Comparison of ENCODE assay signal across 8 cellular contexts in the genomic region with DNA sequence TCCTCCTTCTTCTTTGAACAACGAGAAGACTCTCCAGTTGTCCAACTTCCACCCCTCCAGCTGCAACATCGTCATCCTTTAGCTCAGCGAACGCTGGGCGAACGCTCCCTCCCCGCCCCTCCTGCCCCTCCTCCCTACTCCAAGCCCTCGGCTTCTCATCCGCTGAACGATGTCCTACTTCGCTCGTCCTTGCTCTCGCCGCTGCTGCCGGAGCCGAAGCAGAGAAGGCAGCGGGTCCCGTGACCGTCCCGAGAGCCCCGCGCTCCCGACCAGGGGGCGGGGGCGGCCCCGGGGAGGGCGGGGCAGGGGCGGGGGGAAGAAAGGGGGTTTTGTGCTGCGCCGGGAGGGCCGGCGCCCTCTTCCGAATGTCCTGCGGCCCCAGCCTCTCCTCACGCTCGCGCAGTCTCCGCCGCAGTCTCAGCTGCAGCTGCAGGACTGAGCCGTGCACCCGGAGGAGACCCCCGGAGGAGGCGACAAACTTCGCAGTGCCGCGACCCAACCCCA. TPM values are rescaled to one million over a fixed set of nuclear protein-coding genes. Genes with fewer than 3 reads are reported as not detected.
DNase-seq lines count a peak whose midpoint lies in the region; ATAC-seq and TF ChIP-seq lines count a peak whose summit lies in the region.

A gene with protein sequence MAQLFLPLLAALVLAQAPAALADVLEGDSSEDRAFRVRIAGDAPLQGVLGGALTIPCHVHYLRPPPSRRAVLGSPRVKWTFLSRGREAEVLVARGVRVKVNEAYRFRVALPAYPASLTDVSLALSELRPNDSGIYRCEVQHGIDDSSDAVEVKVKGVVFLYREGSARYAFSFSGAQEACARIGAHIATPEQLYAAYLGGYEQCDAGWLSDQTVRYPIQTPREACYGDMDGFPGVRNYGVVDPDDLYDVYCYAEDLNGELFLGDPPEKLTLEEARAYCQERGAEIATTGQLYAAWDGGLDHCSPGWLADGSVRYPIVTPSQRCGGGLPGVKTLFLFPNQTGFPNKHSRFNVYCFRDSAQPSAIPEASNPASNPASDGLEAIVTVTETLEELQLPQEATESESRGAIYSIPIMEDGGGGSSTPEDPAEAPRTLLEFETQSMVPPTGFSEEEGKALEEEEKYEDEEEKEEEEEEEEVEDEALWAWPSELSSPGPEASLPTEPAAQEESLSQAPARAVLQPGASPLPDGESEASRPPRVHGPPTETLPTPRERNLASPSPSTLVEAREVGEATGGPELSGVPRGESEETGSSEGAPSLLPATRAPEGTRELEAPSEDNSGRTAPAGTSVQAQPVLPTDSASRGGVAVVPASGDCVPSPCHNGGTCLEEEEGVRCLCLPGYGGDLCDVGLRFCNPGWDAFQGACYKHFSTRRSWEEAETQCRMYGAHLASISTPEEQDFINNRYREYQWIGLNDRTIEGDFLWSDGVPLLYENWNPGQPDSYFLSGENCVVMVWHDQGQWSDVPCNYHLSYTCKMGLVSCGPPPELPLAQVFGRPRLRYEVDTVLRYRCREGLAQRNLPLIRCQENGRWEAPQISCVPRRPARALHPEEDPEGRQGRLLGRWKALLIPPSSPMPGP (plus strand): TSS at position 357 of the 504 bp plus-strand sequence. CDS start 3,938 bp downstream, outside the sequence.

- H3K4me1 ChIP-seq in transverse colon: peaks cover 5 to 12% (median 10%) of the 10 kb centered on the region in 4 donors

- TF ChIP-seq EP300 in transverse colon (IDR thresholded peaks at IDR 0.05; ENCODE audit: low read depth): no peak

- H3K9me3 ChIP-seq in AG04450 (ENCODE audit: control insufficient read depth, insufficient read depth, low read length) (no peaks in the 10 kb centered on the region; the same call in 1 of the 2 replicates), transverse colon (no peaks in the 10 kb centered on the region)

- H3K4me3 ChIP-seq in AG04450 (ENCODE audit: low read depth, low read length): peak within 1 kb of the TSS; percentile 37
- peak within 1 kb of the TSS; percentile 1 to 40 (median 16) for H3K4me3 ChIP-seq in transverse colon

- WGBS in transverse colon (ENCODE audit: low coverage in 1 of 2), 2 donors: 3 to 23% methylated on average over 8 to 33 of the region's 46 CpGs

- H3K27ac Mint-ChIP-seq in IgD-negative memory B cell (no peak within 1 kb of the TSS), brain (peak within 1 kb of the TSS; percentile 65 to 97 (median 96)), memory B cell (no peak within 1 kb of the TSS)

- H3K27me3 ChIP-seq in AG04450 (ENCODE audit: control insufficient read depth, insufficient read depth, low read length) (peaks cover 91% of the 10 kb centered on the region), transverse colon (peaks cover 89% of the 10 kb centered on the region)

- TF ChIP-seq CTCF in AG04450 (IDR thresholded peaks at IDR 0.05; ENCODE audit: low read depth, low read length) (no peak), brain (conservative IDR thresholded peaks at IDR 0.05) (peak in 1 of 2 experiments; percentile 25), transverse colon (IDR thresholded peaks at IDR 0.05) (no peak)

- POLR2A ChIA-PET in AG04450 (lab: Yijun Ruan, JAX): no interaction called here

- CTCF ChIA-PET in AG04450 (lab: Charles Lee): interaction anchor here (0.7 to 2.3 kb wide), 7 partner anchors 11 to 64 kb away, joined by 3 to 10 read pairs (median 4); a partner anchor contains a TSS

- H3K4me3 Mint-ChIP-seq in IgD-negative memory B cell: peak within 1 kb of the TSS; percentile 17 to 83 (median 52)
- H3K4me3 Mint-ChIP-seq in brain: peak within 1 kb of the TSS; percentile 81 to 93 (median 87)
- H3K4me3 Mint-ChIP-seq in memory B cell: peak within 1 kb of the TSS; percentile 76

- H3K27ac ChIP-seq in AG04450 (ENCODE audit: low read depth, low read length) (no peak within 1 kb of the TSS), transverse colon (no peak within 1 kb of the TSS)

- ATAC-seq in memory B cell (ENCODE audit: low read depth) (peak; percentile 36), HG02798 (IDR thresholded peaks at IDR 0.05; ENCODE audit: poor library complexity, unreplicated experiment) (no peak), HG03354 (IDR thresholded peaks at IDR 0.05; ENCODE audit: poor library complexity, severe bottlenecking, unreplicated experiment) (no peak)

- H3K36me3 Mint-ChIP-seq in IgD-negative memory B cell (peaks cover 3% of the 10 kb centered on the region), brain (no peaks in the 10 kb centered on the region), memory B cell (no peaks in the 10 kb centered on the region)

- DNase-seq in AG04450 (ENCODE audit: low read depth, low spot score): no peak
- DNase-seq in memory B cell (ENCODE audit: low spot score in 2 of 2): no peak
- no peak for DNase-seq in transverse colon
- no peak for DNase-seq in stimulated activated CD4-positive, alpha-beta T cell treated with anti-CD3 and anti-CD28 coated beads, Interleukin-4, amount 100 ng/mL, for 24 hours

- H3K36me3 ChIP-seq in transverse colon: no peaks in the 10 kb centered on the region

- peaks cover 10 to 14% (median 12%) of the 10 kb centered on the region in 3 donors for H3K4me1 Mint-ChIP-seq in IgD-negative memory B cell
- H3K4me1 Mint-ChIP-seq in brain: peaks cover 73% of the 10 kb centered on the region
- peaks cover 20% of the 10 kb centered on the region for H3K4me1 Mint-ChIP-seq in memory B cell

- H3K9me3 Mint-ChIP-seq in IgD-negative memory B cell (no peaks in the 10 kb centered on the region), brain (peaks cover 0 to 2% (median 0%) of the 10 kb centered on the region in 5 experiments), memory B cell (no peaks in the 10 kb centered on the region)

- in situ Hi-C loops in transverse colon (cut with MboI; ENCODE audit: low pct_ligation_motif_present in 1 of 4, low pct_unique_long_range_greater_than_20kb in 1 of 4, low sequenced_read_pairs in 3 of 4): no loop called here

- intact Hi-C loops in transverse colon (cut with DNase I; ENCODE audit: low total_unique reads): no loop called here

- TF ChIP-seq POLR2A in transverse colon (IDR thresholded peaks at IDR 0.05): no peak

- peaks cover 59% of the 10 kb centered on the region for H3K27me3 Mint-ChIP-seq in IgD-negative memory B cell
- H3K27me3 Mint-ChIP-seq in brain: peaks cover 37% of the 10 kb centered on the region
- H3K27me3 Mint-ChIP-seq in memory B cell: peaks cover 53% of the 10 kb centered on the region

RNA-seq across cellular contexts. Expression of the gene that starts here (rescaled TPM):
- polyA plus RNA-seq in AG04450 (2011; rRNA removed) (0.05 TPM in 1 of 2 replicates, not detected in the other), IgD-negative memory B cell (not detected), brain (ENCODE audit: insufficient read depth, low read depth, low replicate concordance) (81.5 TPM)
- not detected in 2 replicates for polyA minus RNA-seq in AG04450 (2011; rRNA and poly(A)+ RNA removed)
- total RNA-seq in transverse colon: under 1 TPM in 2 of 4 donors, not detected in 2; 0.55 to 0.95 TPM

Comparison
In these comparisons a context has a peak if more than half of its experiments do, and no peak if none do; other contexts are left out.
1. RNA of the gene that starts here (polyA plus RNA-seq): 81.5 TPM in brain (single experiment); not detected in IgD-negative memory B cell (single experiment) and 0.05 TPM in AG04450; every median in the first group is over 10 times any median in the second.
2. H3K27ac Mint-ChIP-seq: peak in brain (5 of 5); none in IgD-negative memory B cell (0 of 3) and memory B cell (single experiment).
3. Peak in every context shown above with its lines, with median percentiles within 50 percentile points of each other: H3K4me3 Mint-ChIP-seq.